10 cellular contexts compared by ENCODE assay signal in genomic region chr19:47483200-47483599, GRCh38. TPM values are rescaled to one million over a fixed set of nuclear protein-coding genes. Genes with fewer than 3 reads are reported as not detected.
A peak's percentile ranks its signal among the peaks of the same experiment; 100 is the strongest.
DNase-seq lines count a peak whose midpoint lies in the region; ATAC-seq and FAIRE-seq lines count a peak whose summit lies in the region.
"Had no signal": no experiment of that assay in that cellular context is flagged by ENCODE, and none has a peak within 500 bp of the region (broad histone marks: within the 10 kb centered on the region; RNA-seq: fewer than 3 reads in every experiment).

No MANE protein-coding gene starts in this region.

- POLR2A ChIA-PET in activated CD4-positive, alpha-beta T cell treated with anti-CD3 and anti-CD28 coated beads, Interleukin-2, amount 10 ng/mL, durations not matched to agents 7 days and 5 days (lab: Charles Lee), result no interaction called here

- H3K27ac ChIP-seq in iPS-18a (ENCODE audit: low read length), result no peak overlapping the region

- peak overlapping the region; percentile 98 for H3K4me3 Mint-ChIP-seq in activated CD4-positive, alpha-beta T cell treated with anti-CD3 and anti-CD28 coated beads, Interleukin-2, amount 10 ng/mL, durations not matched to agents 7 days and 5 days
- H3K4me3 Mint-ChIP-seq in activated T-helper 17 cell treated with anti-CD3 and anti-CD28 coated beads, Interleukin-2, amount 50 U/mL, for 72 hours, result peak overlapping the region; percentile 99
- peak overlapping the region; percentile 87 for H3K4me3 Mint-ChIP-seq in stimulated activated effector memory CD8-positive, alpha-beta T cell treated with anti-CD3 and anti-CD28 coated beads, Interleukin-12 subunit alpha, Interleukin-12 subunit beta, amount 100 ng/mL, for 72 hours

- H3K27me3 Mint-ChIP-seq in activated CD4-positive, alpha-beta T cell treated with anti-CD3 and anti-CD28 coated beads, Interleukin-2, amount 10 ng/mL, durations not matched to agents 7 days and 5 days, result no peaks in the 10 kb centered on the region
- no peaks in the 10 kb centered on the region for H3K27me3 Mint-ChIP-seq in activated T-helper 17 cell treated with anti-CD3 and anti-CD28 coated beads, Interleukin-2, amount 50 U/mL, for 72 hours

- FAIRE-seq in RCC 7860 (lab: Jason Lieb, UNC), result no peak

- peak overlapping the region; percentile 86 for H3K4me3 ChIP-seq in iPS-18a (ENCODE audit: low read length)

- no peak for DNase-seq in activated CD4-positive, alpha-beta T cell treated with anti-CD3 and anti-CD28 coated beads, Interleukin-2, amount 10 ng/mL, durations not matched to agents 7 days and 5 days
- no peak for DNase-seq in activated CD4-positive, alpha-beta T cell treated with anti-CD3 and anti-CD28 coated beads, Interleukin-2, amount 50 U/mL, for 4 hours
- no peak for DNase-seq in stimulated activated effector memory CD8-positive, alpha-beta T cell treated with anti-CD3 and anti-CD28 coated beads, Interleukin-12 subunit alpha, Interleukin-12 subunit beta, amount 100 ng/mL, for 72 hours (ENCODE audit: low spot score in 2 of 2)
- DNase-seq in KBM-7 (no peak), RCC 7860 (ENCODE audit: low spot score) (no peak), NCI-H446 (lab: John Stamatoyannopoulos, UW) (no peak)

- H3K9me3 ChIP-seq in iPS-18a (ENCODE audit: control insufficient read depth, low read depth, low read length), result no peaks in the 10 kb centered on the region
- H3K9me3 ChIP-seq: ovary, transverse colon had no signal

- in situ Hi-C loops in KBM-7 (cut with MboI; ENCODE audit: low pct_unique_long_range_greater_than_20kb, low sequenced_read_pairs), result no loop called here

- no peaks in the 10 kb centered on the region for H3K9me3 Mint-ChIP-seq in activated CD4-positive, alpha-beta T cell treated with anti-CD3 and anti-CD28 coated beads, Interleukin-2, amount 10 ng/mL, durations not matched to agents 7 days and 5 days
- H3K9me3 Mint-ChIP-seq in activated T-helper 17 cell treated with anti-CD3 and anti-CD28 coated beads, Interleukin-2, amount 50 U/mL, for 72 hours, result no peaks in the 10 kb centered on the region
- H3K9me3 Mint-ChIP-seq in stimulated activated effector memory CD8-positive, alpha-beta T cell treated with anti-CD3 and anti-CD28 coated beads, Interleukin-12 subunit alpha, Interleukin-12 subunit beta, amount 100 ng/mL, for 72 hours, result no peaks in the 10 kb centered on the region

- peaks cover 46% of the 10 kb centered on the region for H3K4me1 Mint-ChIP-seq in activated CD4-positive, alpha-beta T cell treated with anti-CD3 and anti-CD28 coated beads, Interleukin-2, amount 10 ng/mL, durations not matched to agents 7 days and 5 days
- peaks cover 17% of the 10 kb centered on the region for H3K4me1 Mint-ChIP-seq in activated T-helper 17 cell treated with anti-CD3 and anti-CD28 coated beads, Interleukin-2, amount 50 U/mL, for 72 hours
- peaks cover 24% of the 10 kb centered on the region for H3K4me1 Mint-ChIP-seq in stimulated activated effector memory CD8-positive, alpha-beta T cell treated with anti-CD3 and anti-CD28 coated beads, Interleukin-12 subunit alpha, Interleukin-12 subunit beta, amount 100 ng/mL, for 72 hours

- H3K36me3 Mint-ChIP-seq in activated CD4-positive, alpha-beta T cell treated with anti-CD3 and anti-CD28 coated beads, Interleukin-2, amount 10 ng/mL, durations not matched to agents 7 days and 5 days (ENCODE audit: low read depth), result peaks cover 17% of the 10 kb centered on the region
- H3K36me3 Mint-ChIP-seq in activated T-helper 17 cell treated with anti-CD3 and anti-CD28 coated beads, Interleukin-2, amount 50 U/mL, for 72 hours (ENCODE audit: low read depth), result peaks cover 14% of the 10 kb centered on the region
- H3K36me3 Mint-ChIP-seq in stimulated activated effector memory CD8-positive, alpha-beta T cell treated with anti-CD3 and anti-CD28 coated beads, Interleukin-12 subunit alpha, Interleukin-12 subunit beta, amount 100 ng/mL, for 72 hours, result peaks cover 21% of the 10 kb centered on the region

- peak overlapping the region; percentile 97 for H3K27ac Mint-ChIP-seq in activated CD4-positive, alpha-beta T cell treated with anti-CD3 and anti-CD28 coated beads, Interleukin-2, amount 10 ng/mL, durations not matched to agents 7 days and 5 days
- H3K27ac Mint-ChIP-seq in activated T-helper 17 cell treated with anti-CD3 and anti-CD28 coated beads, Interleukin-2, amount 50 U/mL, for 72 hours, result peak overlapping the region; percentile 100
- peak overlapping the region; percentile 98 for H3K27ac Mint-ChIP-seq in stimulated activated effector memory CD8-positive, alpha-beta T cell treated with anti-CD3 and anti-CD28 coated beads, Interleukin-12 subunit alpha, Interleukin-12 subunit beta, amount 100 ng/mL, for 72 hours

- H3K27me3 ChIP-seq in iPS-18a (ENCODE audit: control insufficient read depth, insufficient read depth, low read length), result no peaks in the 10 kb centered on the region
- H3K27me3 ChIP-seq: ovary, transverse colon had no signal

- CTCF ChIA-PET in activated CD4-positive, alpha-beta T cell treated with anti-CD3 and anti-CD28 coated beads, Interleukin-2, amount 10 ng/mL, durations not matched to agents 7 days and 5 days (lab: Charles Lee), result interaction anchor here (0.6 to 2.4 kb wide), 23 partner anchors 8 to 1362 kb away, joined by 3 to 24 read pairs (median 6); partner anchors contain the start of gene NAPA

- H3K4me1 ChIP-seq in iPS-18a (ENCODE audit: control insufficient read depth, low read depth, low read length), result no peaks in the 10 kb centered on the region

- H3K36me3 ChIP-seq in iPS-18a (ENCODE audit: control insufficient read depth, low read depth, low read length), result no peaks in the 10 kb centered on the region
- H3K36me3 ChIP-seq: ovary, transverse colon had no signal

- no peak overlapping the region for H3K9ac ChIP-seq in iPS-18a (ENCODE audit: low read length)

- no peak for ATAC-seq in activated T-helper 17 cell treated with anti-CD3 and anti-CD28 coated beads, Interleukin-2, amount 50 U/mL, for 72 hours (replicated peaks)
- no peak for ATAC-seq in stimulated activated effector memory CD8-positive, alpha-beta T cell treated with anti-CD3 and anti-CD28 coated beads, Interleukin-12 subunit alpha, Interleukin-12 subunit beta, amount 100 ng/mL, for 72 hours

RNA-seq across cellular contexts. Expression of gene KPTN, which starts 0.8 kb away (rescaled TPM):
- total RNA-seq in activated CD4-positive, alpha-beta T cell treated with anti-CD3 and anti-CD28 coated beads, Interleukin-2, amount 10 ng/mL, durations not matched to agents 7 days and 5 days, result 10 to 100 TPM; 12.5 to 14.1 TPM
- 10 to 100 TPM; 12.9 to 17.7 TPM for total RNA-seq in activated T-helper 17 cell treated with anti-CD3 and anti-CD28 coated beads, Interleukin-2, amount 50 U/mL, for 72 hours

RNA-seq across cellular contexts. Expression of gene SLC8A2, which starts 11.5 kb away (rescaled TPM):
- not detected for total RNA-seq in activated CD4-positive, alpha-beta T cell treated with anti-CD3 and anti-CD28 coated beads, Interleukin-2, amount 10 ng/mL, durations not matched to agents 7 days and 5 days
- total RNA-seq in activated T-helper 17 cell treated with anti-CD3 and anti-CD28 coated beads, Interleukin-2, amount 50 U/mL, for 72 hours, result under 1 TPM; 0.06 to 0.50 TPM

RNA-seq across cellular contexts. Expression of gene NAPA, which starts 31.7 kb away (rescaled TPM):
- total RNA-seq in activated CD4-positive, alpha-beta T cell treated with anti-CD3 and anti-CD28 coated beads, Interleukin-2, amount 10 ng/mL, durations not matched to agents 7 days and 5 days, result 100 to 1,000 TPM; 121 to 133 TPM
- total RNA-seq in activated T-helper 17 cell treated with anti-CD3 and anti-CD28 coated beads, Interleukin-2, amount 50 U/mL, for 72 hours, result 10 to 100 TPM; 33.7 to 72.4 TPM
